In genomic region chr11:41309716-41310115, GRCh38 we compare ENCODE assay signal across 11 cellular contexts.
DNase-seq lines count a peak whose midpoint lies in the region; ATAC-seq lines count a peak whose summit lies in the region.
"Had no signal": no experiment of that assay in that cellular context is flagged by ENCODE, and none has a peak within 500 bp of the region (broad histone marks: within the 10 kb centered on the region; RNA-seq: fewer than 3 reads in every experiment).

No MANE protein-coding gene starts in this region.

- no peaks in the 10 kb centered on the region for H3K27me3 Mint-ChIP-seq in stimulated activated memory B cell treated with anti-CD40 and anti-IgM and Interleukin-4, amounts not matched to agents 10 μg/mL and 1 μg/mL and 100 μg/mL, for 72 hours

- ATAC-seq in HG02870 (IDR thresholded peaks at IDR 0.05; ENCODE audit: unreplicated experiment), result peak; percentile 19
- peak; percentile 17 for ATAC-seq in stimulated activated memory B cell treated with anti-CD40 and anti-IgM and Interleukin-4, amounts not matched to agents 10 μg/mL and 1 μg/mL and 100 μg/mL, for 72 hours

- H3K4me3 Mint-ChIP-seq in stimulated activated memory B cell treated with anti-CD40 and anti-IgM and Interleukin-4, amounts not matched to agents 10 μg/mL and 1 μg/mL and 100 μg/mL, for 72 hours, result no peak overlapping the region
- H3K4me3 Mint-ChIP-seq: T-helper 1 cell treated with Interleukin-12 subunit alpha and Interleukin-12 subunit beta and Interleukin-4 antibody, amounts not matched to agents 30 μg/mL and 1 μg/mL, for 36 hours had no signal

- DNase-seq in NOMO-1 treated with DMSO at 0.1 percent for 48 hours (lab: John Stamatoyannopoulos, UW; ENCODE audit: unreplicated experiment) (peak; percentile 31), NOMO-1 treated with dmso at 0.1 percent for 144 hours (lab: John Stamatoyannopoulos, UW; ENCODE audit: unreplicated experiment) (no peak), NCI-H146 treated with DMSO at 0.1 percent for 48 hours (lab: John Stamatoyannopoulos, UW; ENCODE audit: unreplicated experiment) (peak; percentile 61), kidney glomerular epithelial cell (lab: John Stamatoyannopoulos, UW) (no peak), NCI-H748 (lab: John Stamatoyannopoulos, UW; ENCODE audit: unreplicated experiment) (no peak), NCI-H1417 (lab: John Stamatoyannopoulos, UW) (no peak)
- DNase-seq: NCI-H2107, sigmoid colon had no signal

- H3K4me1 Mint-ChIP-seq in stimulated activated memory B cell treated with anti-CD40 and anti-IgM and Interleukin-4, amounts not matched to agents 10 μg/mL and 1 μg/mL and 100 μg/mL, for 72 hours, result peaks cover 39% of the 10 kb centered on the region

- H3K36me3 Mint-ChIP-seq in stimulated activated memory B cell treated with anti-CD40 and anti-IgM and Interleukin-4, amounts not matched to agents 10 μg/mL and 1 μg/mL and 100 μg/mL, for 72 hours, result no peaks in the 10 kb centered on the region

- no peaks in the 10 kb centered on the region for H3K9me3 Mint-ChIP-seq in stimulated activated memory B cell treated with anti-CD40 and anti-IgM and Interleukin-4, amounts not matched to agents 10 μg/mL and 1 μg/mL and 100 μg/mL, for 72 hours

- H3K27ac Mint-ChIP-seq in stimulated activated memory B cell treated with anti-CD40 and anti-IgM and Interleukin-4, amounts not matched to agents 10 μg/mL and 1 μg/mL and 100 μg/mL, for 72 hours, result no peak overlapping the region
- H3K27ac Mint-ChIP-seq: T-helper 1 cell treated with Interleukin-12 subunit alpha and Interleukin-12 subunit beta and Interleukin-4 antibody, amounts not matched to agents 30 μg/mL and 1 μg/mL, for 36 hours had no signal

Comparison
In these comparisons a context has a peak if more than half of its experiments do, and no peak if none do; other contexts are left out.
1. DNase-seq: peak in NOMO-1 treated with DMSO at 0.1 percent for 48 hours (single experiment) and NCI-H146 treated with DMSO at 0.1 percent for 48 hours (single experiment); none in NOMO-1 treated with dmso at 0.1 percent for 144 hours (single experiment), kidney glomerular epithelial cell (single experiment), NCI-H748 (single experiment) and NCI-H1417 (0 of 3).